In genomic region chrX:64204701-64205440, GRCh38 we compare ENCODE assay signal across 8 cellular contexts. TPM values are rescaled to one million over a fixed set of nuclear protein-coding genes. Genes with fewer than 3 reads are reported as not detected.
DNase-seq lines count a peak whose midpoint lies in the region; ATAC-seq, FAIRE-seq and TF ChIP-seq lines count a peak whose summit lies in the region.

No MANE protein-coding gene starts in this region.

- peak overlapping the region; percentile 78 to 86 (median 79) for H3K9ac ChIP-seq in skeletal muscle tissue (ENCODE audit: low read depth in 1 of 3, low read length in 3 of 3)

- H3K36me3 ChIP-seq in brain microvascular endothelial cell (replicated peaks), result no peaks in the 10 kb centered on the region
- no peaks in the 10 kb centered on the region for H3K36me3 ChIP-seq in skeletal muscle tissue (ENCODE audit: control insufficient read depth in 3 of 3, insufficient read depth in 3 of 3, low read length in 3 of 3)

- in situ Hi-C loops in brain microvascular endothelial cell (cut with HindIII; ENCODE audit: low pct_ligation_motif_present, low sequenced_read_pairs), result no loop called here

- no peak for TF ChIP-seq CTCF in brain microvascular endothelial cell (IDR thresholded peaks at IDR 0.05; ENCODE audit: low read depth, low read length, missing control alignments)

- ATAC-seq in HG03045 (IDR thresholded peaks at IDR 0.05; ENCODE audit: unreplicated experiment) (peak; percentile 8), HG03108 (IDR thresholded peaks at IDR 0.05; ENCODE audit: unreplicated experiment) (no peak)

- no peaks in the 10 kb centered on the region for H3K9me3 ChIP-seq in skeletal muscle tissue (ENCODE audit: control insufficient read depth in 3 of 3, low read length in 3 of 3)

- H3K4me1 ChIP-seq in skeletal muscle tissue (ENCODE audit: control insufficient read depth in 3 of 3, insufficient read depth in 3 of 3, low read length in 3 of 3), result peaks cover 14 to 51% (median 36%) of the 10 kb centered on the region in 3 donors

- DNase-seq in A172 (ENCODE audit: low spot score) (peak; percentile 12), GM12891 (ENCODE audit: insufficient read length, low spot score) (peak; percentile 35), RKO (ENCODE audit: low spot score) (peak; percentile 55), brain microvascular endothelial cell (no peak), iPS-NIHi11 (ENCODE audit: low spot score) (peak; percentile 64)

- H3K27me3 ChIP-seq in brain microvascular endothelial cell (replicated peaks) (no peaks in the 10 kb centered on the region), skeletal muscle tissue (ENCODE audit: control insufficient read depth in 3 of 3, insufficient read depth in 3 of 3, low read length in 3 of 3) (peaks cover 0 to 3% (median 0%) of the 10 kb centered on the region in 3 donors)

- no peak overlapping the region for H3K27ac ChIP-seq in brain microvascular endothelial cell
- peak overlapping the region; percentile 83 for H3K27ac ChIP-seq in skeletal muscle tissue (ENCODE audit: low read depth, low read length)

- no peak for TF ChIP-seq POLR2A in GM12891 (IDR thresholded peaks at IDR 0.05; ENCODE audit: low read depth, low read length)

- peak overlapping the region; percentile 62 for H3K4me3 ChIP-seq in brain microvascular endothelial cell (ENCODE audit: low read depth, low read length)
- H3K4me3 ChIP-seq in skeletal muscle tissue (ENCODE audit: low read length in 3 of 3), result peak overlapping the region; percentile 64 to 79 (median 78)

- peak; percentile 55 for FAIRE-seq in GM12891 (lab: Jason Lieb, UNC)

TF ChIP-seq in GM12891, 5 proteins besides CTCF, POLR2A, EP300 and RAD21:
- no peak for TF ChIP-seq TAF1 (IDR thresholded peaks at IDR 0.05; ENCODE audit: low read depth, low read length)
- no peak for TF ChIP-seq PAX5 (IDR thresholded peaks at IDR 0.05; ENCODE audit: insufficient read depth, low read length, severe bottlenecking)
- TF ChIP-seq SPI1 (IDR thresholded peaks at IDR 0.05; ENCODE audit: low read depth, low read length), result no peak
TF ChIP-seq in GM12891: peak in this region for 0.

RNA-seq across cellular contexts. Expression of gene AMER1, which starts 0.6 kb away (rescaled TPM):
- 2.8 and 3.1 TPM in 2 replicates for total RNA-seq in A172 (2014; rRNA removed; shearing (Covaris generic))
- polyA plus RNA-seq in GM12891 (2012; ENCODE audit: low read depth, missing spikeins), result 1.1 TPM
- total RNA-seq in skeletal muscle tissue, result 5.7 TPM

RNA-seq across cellular contexts. Expression of gene ASB12, which starts 25.5 kb away (rescaled TPM):
- total RNA-seq in A172 (2014; rRNA removed; shearing (Covaris generic)), result not detected in 2 replicates
- 0.09 TPM for polyA plus RNA-seq in GM12891 (2012; ENCODE audit: low read depth, missing spikeins)
- total RNA-seq in skeletal muscle tissue, result 8.4 TPM
